ENCODE assay signal across 18 cellular contexts in genomic region chr1:91567583-91567982, GRCh38.
DNase-seq lines count a peak whose midpoint lies in the region; TF ChIP-seq lines count a peak whose summit lies in the region.
"Had no signal": no experiment of that assay in that cellular context is flagged by ENCODE, and none has a peak within 500 bp of the region (broad histone marks: within the 10 kb centered on the region; RNA-seq: fewer than 3 reads in every experiment).

No MANE protein-coding gene starts in this region.

- H3K4me3 ChIP-seq in epithelial cell of esophagus (ENCODE audit: low read length): no peak overlapping the region
- H3K4me3 ChIP-seq in thyroid gland (replicated peaks in 1 of 3): no peak overlapping the region
- H3K4me3 ChIP-seq: BLaER1 treated with 17β-estradiol and CSF1 and Interleukin-3, amounts not matched to agents 10 nM and 100 nM; GM23338 had no signal

- H3K27me3 Mint-ChIP-seq in CD14-positive monocyte (ENCODE audit: low read depth in 3 of 3): peaks cover 7 to 12% (median 10%) of the 10 kb centered on the region in 3 donors
- H3K27me3 Mint-ChIP-seq: CD4-positive, alpha-beta T cell had no signal

- no peak for TF ChIP-seq POLR2A in thyroid gland (IDR thresholded peaks at IDR 0.05)

- H3K27ac ChIP-seq in thyroid gland: no peak overlapping the region
- H3K27ac ChIP-seq: BLaER1 treated with 17β-estradiol and CSF1 and Interleukin-3, amounts not matched to agents 10 nM and 100 nM; HL-60 had no signal

- 94 to 98% methylated on average over 4 of the region's 4 CpGs for WGBS in thyroid gland, 2 donors

- peaks cover 39% of the 10 kb centered on the region for H3K4me1 Mint-ChIP-seq in CD14-positive monocyte

- peaks cover 0 to 6% of the 10 kb centered on the region in 2 donors for H3K4me1 ChIP-seq in thyroid gland

- H3K27ac Mint-ChIP-seq in CD14-positive monocyte: no peak overlapping the region
- H3K27ac Mint-ChIP-seq: CD4-positive, alpha-beta T cell; GM23338 had no signal

- no peaks in the 10 kb centered on the region for H3K9me3 ChIP-seq in thyroid gland

- H3K36me3 Mint-ChIP-seq in CD14-positive monocyte: peaks cover 0 to 2% of the 10 kb centered on the region in 2 donors

- H3K27me3 ChIP-seq in thyroid gland: no peaks in the 10 kb centered on the region

- intact Hi-C loops in CD14-positive monocyte (cut with micrococcal nuclease): no loop called here
- intact Hi-C loops in thyroid gland (cut with DNase I): no loop called here

- TF ChIP-seq CTCF in epithelial cell of esophagus (IDR thresholded peaks at IDR 0.05; ENCODE audit: insufficient read depth, low read depth, low read length, missing control alignments): no peak
- no peak for TF ChIP-seq CTCF in CD14-positive monocyte (IDR thresholded peaks at IDR 0.05)
- no peak for TF ChIP-seq CTCF in thyroid gland (IDR thresholded peaks at IDR 0.05)

- peaks cover 0 to 8% (median 1%) of the 10 kb centered on the region in 7 donors for H3K9me3 Mint-ChIP-seq in CD14-positive monocyte
- H3K9me3 Mint-ChIP-seq: CD4-positive, alpha-beta T cell had no signal

- DNase-seq in DMS53 treated with DMSO at 0.1 percent for 48 hours (lab: John Stamatoyannopoulos, UW; ENCODE audit: unreplicated experiment) (peak; percentile 50), NCI-H69 (lab: John Stamatoyannopoulos, UW) (peak; percentile 8), epithelial cell of esophagus (ENCODE audit: low read depth) (peak; percentile 46), kidney tubule cell (ENCODE audit: low spot score) (peak; percentile 79), CD14-positive monocyte (ENCODE audit: low spot score) (no peak), NCI-H1930 (lab: John Stamatoyannopoulos, UW) (no peak), thyroid gland (no peak), cerebellum (ENCODE audit: low spot score) (no peak)
- DNase-seq: ACHN; Calu3; CD4-positive, alpha-beta T cell; DMS 273 treated with DMSO at 0.1 percent for 48 hours; DMS79 treated with DMSO at 0.1 percent for 48 hours; EL; H7 had no signal

- no peak overlapping the region for H3K4me3 Mint-ChIP-seq in CD14-positive monocyte
- H3K4me3 Mint-ChIP-seq: CD4-positive, alpha-beta T cell; GM23338 had no signal

- no peaks in the 10 kb centered on the region for H3K36me3 ChIP-seq in thyroid gland
- H3K36me3 ChIP-seq: BLaER1 treated with 17β-estradiol and CSF1 and Interleukin-3, amounts not matched to agents 10 nM and 100 nM had no signal

Comparison
In these comparisons a context has a peak if more than half of its experiments do, and no peak if none do; other contexts are left out.
1. DNase-seq: peak in DMS53 treated with DMSO at 0.1 percent for 48 hours (single experiment), NCI-H69 (single experiment), epithelial cell of esophagus (single experiment) and kidney tubule cell (single experiment); none in CD14-positive monocyte (single experiment), NCI-H1930 (0 of 2), thyroid gland (0 of 2) and cerebellum (single experiment).